ENCODE assay signal across 12 cellular contexts in genomic region chr4:188282620-188283232, GRCh38.
A peak's percentile ranks its signal among the peaks of the same experiment; 100 is the strongest.
DNase-seq lines count a peak whose midpoint lies in the region; ATAC-seq and TF ChIP-seq lines count a peak whose summit lies in the region.
"Had no signal": no experiment of that assay in that cellular context is flagged by ENCODE, and none has a peak within 500 bp of the region (broad histone marks: within the 10 kb centered on the region; RNA-seq: fewer than 3 reads in every experiment).

No MANE protein-coding gene starts in this region.

- no peak for TF ChIP-seq CTCF in heart right ventricle (IDR thresholded peaks at IDR 0.05)
- TF ChIP-seq CTCF in glutamatergic neuron (IDR thresholded peaks at IDR 0.05; ENCODE audit: partially characterized antibody, unreplicated experiment) = no peak
- no peak for TF ChIP-seq CTCF in nephron progenitor cell (IDR thresholded peaks at IDR 0.05)
- no peak for TF ChIP-seq CTCF in GM10248 (IDR thresholded peaks at IDR 0.05; ENCODE audit: control extremely low read depth, extremely low read depth, low read depth, missing control alignments)
- TF ChIP-seq CTCF in psoas muscle (IDR thresholded peaks at IDR 0.05) = no peak

- no peaks in the 10 kb centered on the region for H3K36me3 Mint-ChIP-seq in glutamatergic neuron (ENCODE audit: unreplicated experiment)
- H3K36me3 Mint-ChIP-seq in nephron progenitor cell (ENCODE audit: low read depth) = no peaks in the 10 kb centered on the region

- no peak overlapping the region for H3K27ac ChIP-seq in heart right ventricle
- no peak overlapping the region for H3K27ac ChIP-seq in psoas muscle

- H3K4me1 Mint-ChIP-seq in glutamatergic neuron (ENCODE audit: low read depth, unreplicated experiment) (peaks cover 2% of the 10 kb centered on the region), nephron progenitor cell (no peaks in the 10 kb centered on the region)
- H3K4me1 Mint-ChIP-seq: activated CD4-positive, alpha-beta T cell treated with anti-CD3 and anti-CD28 coated beads, Interleukin-2, amount 10 ng/mL, durations not matched to agents 24 days and 14 days; naive thymus-derived CD8-positive, alpha-beta T cell; stimulated activated naive CD8-positive, alpha-beta T cell treated with anti-CD3 and anti-CD28 coated beads, Interleukin-15, amount 100 ng/mL, for 72 hours had no signal

- intact Hi-C loops in heart right ventricle (cut with DNase I) = no loop called here
- intact Hi-C loops in cardiac septum (cut with DNase I) = no loop called here
- intact Hi-C loops in psoas muscle (cut with DNase I) = no loop called here

- no peak for DNase-seq in heart right ventricle
- no peak for DNase-seq in cardiac septum (ENCODE audit: low spot score)
- DNase-seq in glutamatergic neuron = peak; percentile 29
- DNase-seq in nephron progenitor cell = peak; percentile 43
- DNase-seq in GM10248 (ENCODE audit: extremely low spot score) = no peak
- no peak for DNase-seq in psoas muscle
- no peak for DNase-seq in MG63
- DNase-seq in NOMO-1 (lab: John Stamatoyannopoulos, UW; ENCODE audit: unreplicated experiment in 2 of 2) = no peak
- DNase-seq: activated CD4-positive, alpha-beta T cell treated with anti-CD3 and anti-CD28 coated beads, Interleukin-2, amount 10 ng/mL, durations not matched to agents 24 days and 14 days; naive thymus-derived CD8-positive, alpha-beta T cell; NCI-H1417 treated with DMSO at 0.1 percent for 48 hours; stimulated activated naive CD8-positive, alpha-beta T cell treated with anti-CD3 and anti-CD28 coated beads, Interleukin-15, amount 100 ng/mL, for 72 hours had no signal

- H3K9me3 ChIP-seq in heart right ventricle (peaks cover 0 to 3% (median 0%) of the 10 kb centered on the region in 11 donors), psoas muscle (no peaks in the 10 kb centered on the region), MG63 (no peaks in the 10 kb centered on the region)

- H3K4me3 Mint-ChIP-seq in glutamatergic neuron (ENCODE audit: unreplicated experiment) = peak overlapping the region; percentile 54
- H3K4me3 Mint-ChIP-seq in nephron progenitor cell = peak overlapping the region; percentile 79
- H3K4me3 Mint-ChIP-seq: activated CD4-positive, alpha-beta T cell treated with anti-CD3 and anti-CD28 coated beads, Interleukin-2, amount 10 ng/mL, durations not matched to agents 24 days and 14 days; naive thymus-derived CD8-positive, alpha-beta T cell; stimulated activated naive CD8-positive, alpha-beta T cell treated with anti-CD3 and anti-CD28 coated beads, Interleukin-15, amount 100 ng/mL, for 72 hours had no signal

- H3K4me1 ChIP-seq in heart right ventricle = peaks cover 0 to 7% (median 0%) of the 10 kb centered on the region in 9 donors
- H3K4me1 ChIP-seq in psoas muscle = no peaks in the 10 kb centered on the region

- POLR2A ChIA-PET in GM10248 (lab: Yijun Ruan, JAX) = no interaction called here

- no peaks in the 10 kb centered on the region for H3K36me3 ChIP-seq in heart right ventricle
- no peaks in the 10 kb centered on the region for H3K36me3 ChIP-seq in psoas muscle (ENCODE audit: insufficient read depth in 1 of 2, low read depth in 1 of 2)
- no peaks in the 10 kb centered on the region for H3K36me3 ChIP-seq in MG63

- H3K9me3 Mint-ChIP-seq in glutamatergic neuron (ENCODE audit: unreplicated experiment) = no peaks in the 10 kb centered on the region
- H3K9me3 Mint-ChIP-seq in nephron progenitor cell = no peaks in the 10 kb centered on the region

- 2 to 7% methylated on average over 50 of the region's 50 CpGs for WGBS in heart right ventricle, 2 donors
- WGBS in psoas muscle, 3 donors = 8 to 11% (median 8%) methylated on average over 40 to 50 of the region's 50 CpGs

- no peak overlapping the region for H3K27ac Mint-ChIP-seq in glutamatergic neuron (ENCODE audit: unreplicated experiment)
- H3K27ac Mint-ChIP-seq in nephron progenitor cell = no peak overlapping the region
- H3K27ac Mint-ChIP-seq: activated CD4-positive, alpha-beta T cell treated with anti-CD3 and anti-CD28 coated beads, Interleukin-2, amount 10 ng/mL, durations not matched to agents 24 days and 14 days; naive thymus-derived CD8-positive, alpha-beta T cell; stimulated activated naive CD8-positive, alpha-beta T cell treated with anti-CD3 and anti-CD28 coated beads, Interleukin-15, amount 100 ng/mL, for 72 hours had no signal

- H3K4me3 ChIP-seq in heart right ventricle = peak overlapping the region in 7 of 10 donors; percentile 4 to 35 (median 31)
- no peak overlapping the region for H3K4me3 ChIP-seq in psoas muscle
- no peak overlapping the region for H3K4me3 ChIP-seq in MG63

- CTCF ChIA-PET in GM10248 (lab: Yijun Ruan, JAX) = no interaction called here

- peaks cover 4% of the 10 kb centered on the region for H3K27me3 Mint-ChIP-seq in glutamatergic neuron (ENCODE audit: unreplicated experiment)
- H3K27me3 Mint-ChIP-seq in nephron progenitor cell (ENCODE audit: low read depth, poor library complexity) = peaks cover 66% of the 10 kb centered on the region
- H3K27me3 Mint-ChIP-seq: activated CD4-positive, alpha-beta T cell treated with anti-CD3 and anti-CD28 coated beads, Interleukin-2, amount 10 ng/mL, durations not matched to agents 24 days and 14 days had no signal

- H3K27me3 ChIP-seq in heart right ventricle = peaks cover 0 to 39% (median 24%) of the 10 kb centered on the region in 7 donors
- H3K27me3 ChIP-seq in psoas muscle (ENCODE audit: insufficient read depth in 3 of 3, low read length in 2 of 3) = peaks cover 0 to 2% (median 0%) of the 10 kb centered on the region in 3 donors
- no peaks in the 10 kb centered on the region for H3K27me3 ChIP-seq in MG63

- ATAC-seq in heart right ventricle = peak in 1 of 8 donors; percentile 42
- no peak for ATAC-seq in psoas muscle
- ATAC-seq: naive thymus-derived CD8-positive, alpha-beta T cell; stimulated activated naive CD8-positive, alpha-beta T cell treated with anti-CD3 and anti-CD28 coated beads, Interleukin-15, amount 100 ng/mL, for 72 hours had no signal

Comparison
In these comparisons a context has a peak if more than half of its experiments do, and no peak if none do; other contexts are left out.
1. DNase-seq: peak in glutamatergic neuron (single experiment) and nephron progenitor cell (single experiment); none in heart right ventricle (0 of 2), cardiac septum (single experiment), GM10248 (single experiment), psoas muscle (0 of 2), MG63 (single experiment) and NOMO-1 (0 of 2).
2. H3K4me3 ChIP-seq: peak in heart right ventricle (7 of 10); none in psoas muscle (single experiment) and MG63 (single experiment).